In genomic region chr11:10750838-10751580, GRCh38 we compare ENCODE assay signal across 1 cellular context.
A peak's percentile ranks its signal among the peaks of the same experiment; 100 is the strongest.
TF ChIP-seq lines count a peak whose summit lies in the region.

TSS of gene CTR9 (plus strand) at chr11:10751246. CDS start at chr11:10751413, 167 bp downstream.

TF ChIP-seq in GM12878, 131 proteins besides CTCF, POLR2A, EP300 and RAD21 (continued from another document):
- TF ChIP-seq ATF2 (IDR thresholded peaks at IDR 0.05; ENCODE audit: low read length) (no peak), JUNB (IDR thresholded peaks at IDR 0.05) (no peak), ZBTB33 (IDR thresholded peaks at IDR 0.05) (no peak), RELB (IDR thresholded peaks at IDR 0.05; ENCODE audit: low read depth) (peak; percentile 88), SP1 (IDR thresholded peaks at IDR 0.05; ENCODE audit: low read depth, low read length) (peak; percentile 76), HDAC6 (IDR thresholded peaks at IDR 0.05; ENCODE audit: unreplicated experiment) (no peak), MYC (IDR thresholded peaks at IDR 0.05; ENCODE audit: insufficient read depth, insufficient read length, insufficient replicate concordance, low read length, severe bottlenecking) (peak; percentile 50), TCF12 (IDR thresholded peaks at IDR 0.05; ENCODE audit: low read depth, low read length) (peak; percentile 62; the same call in 1 of the 2 replicates), SMAD5 (IDR thresholded peaks at IDR 0.05; ENCODE audit: low read depth) (no peak; the same call in 1 of the 2 replicates), JUND (IDR thresholded peaks at IDR 0.05; ENCODE audit: low read depth, low read length) (no peak), REST (IDR thresholded peaks at IDR 0.05; ENCODE audit: low read depth, low read length) (no peak), GABPA (IDR thresholded peaks at IDR 0.05; ENCODE audit: low read depth) (peak; percentile 99), MAX (IDR thresholded peaks at IDR 0.05; ENCODE audit: low read depth, low read length) (peak; percentile 86), CREB1 (IDR thresholded peaks at IDR 0.05; ENCODE audit: low read depth) (peak; percentile 73), HCFC1 (IDR thresholded peaks at IDR 0.05; ENCODE audit: low read length) (peak; percentile 75)
